ENCODE assay signal across 1 cellular context in genomic region chr19:34904846-34905527, GRCh38.
TF ChIP-seq lines count a peak whose summit lies in the region.

No MANE protein-coding gene starts in this region.

TF ChIP-seq in IMR-90, 13 proteins besides CTCF, POLR2A, EP300 and RAD21 (continued from another document):
- no peak for TF ChIP-seq USF2 (IDR thresholded peaks at IDR 0.05; ENCODE audit: low read depth, low read length)
- TF ChIP-seq MAFK (IDR thresholded peaks at IDR 0.05; ENCODE audit: low read depth, low read length), result no peak
- no peak for TF ChIP-seq SMC3 (IDR thresholded peaks at IDR 0.05; ENCODE audit: low read depth, low read length)
- no peak for TF ChIP-seq MXI1 (IDR thresholded peaks at IDR 0.05; ENCODE audit: borderline replicate concordance, low read depth, low read length)
- TF ChIP-seq MAZ (IDR thresholded peaks at IDR 0.05; ENCODE audit: borderline replicate concordance, low read depth, low read length), result no peak
